Comparison of ENCODE assay signal across 1 cellular context in genomic region chr5:34007675-34008600, GRCh38.
A peak's percentile ranks its signal among the peaks of the same experiment; 100 is the strongest.
TF ChIP-seq lines count a peak whose summit lies in the region.

Gene AMACR, minus strand, starts transcription at chr5:34008050. Its CDS starts 31 bp downstream, at chr5:34008019.

TF ChIP-seq in HepG2, 621 proteins besides CTCF, POLR2A, EP300 and RAD21 (continued from another document and continues in another):
- peak; percentile 63; the same call in 1 of the 2 replicates for TF ChIP-seq ZNF607 (CRISPR knock-in tag; IDR thresholded peaks at IDR 0.05; ENCODE audit: borderline replicate concordance)
- TF ChIP-seq, protein P1, sequence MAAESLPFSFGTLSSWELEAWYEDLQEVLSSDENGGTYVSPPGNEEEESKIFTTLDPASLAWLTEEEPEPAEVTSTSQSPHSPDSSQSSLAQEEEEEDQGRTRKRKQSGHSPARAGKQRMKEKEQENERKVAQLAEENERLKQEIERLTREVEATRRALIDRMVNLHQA (CRISPR knock-in tag; IDR thresholded peaks at IDR 0.05), result no peak
- no peak for TF ChIP-seq ZNF512B (CRISPR knock-in tag; IDR thresholded peaks at IDR 0.05; ENCODE audit: borderline replicate concordance)
- TF ChIP-seq ZFY (CRISPR knock-in tag; IDR thresholded peaks at IDR 0.05), result peak; percentile 91
- TF ChIP-seq, protein P2, sequence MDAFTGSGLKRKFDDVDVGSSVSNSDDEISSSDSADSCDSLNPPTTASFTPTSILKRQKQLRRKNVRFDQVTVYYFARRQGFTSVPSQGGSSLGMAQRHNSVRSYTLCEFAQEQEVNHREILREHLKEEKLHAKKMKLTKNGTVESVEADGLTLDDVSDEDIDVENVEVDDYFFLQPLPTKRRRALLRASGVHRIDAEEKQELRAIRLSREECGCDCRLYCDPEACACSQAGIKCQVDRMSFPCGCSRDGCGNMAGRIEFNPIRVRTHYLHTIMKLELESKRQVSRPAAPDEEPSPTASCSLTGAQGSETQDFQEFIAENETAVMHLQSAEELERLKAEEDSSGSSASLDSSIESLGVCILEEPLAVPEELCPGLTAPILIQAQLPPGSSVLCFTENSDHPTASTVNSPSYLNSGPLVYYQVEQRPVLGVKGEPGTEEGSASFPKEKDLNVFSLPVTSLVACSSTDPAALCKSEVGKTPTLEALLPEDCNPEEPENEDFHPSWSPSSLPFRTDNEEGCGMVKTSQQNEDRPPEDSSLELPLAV (CRISPR knock-in tag; conservative IDR thresholded peaks at IDR 0.05; ENCODE audit: low read depth), result no peak
- TF ChIP-seq NONO (IDR thresholded peaks at IDR 0.05), result no peak
- peak; percentile 83; the same call in 1 of the 2 replicates for TF ChIP-seq NONO (CRISPR knock-in tag; conservative IDR thresholded peaks at IDR 0.05)
- TF ChIP-seq SP4 (CRISPR knock-in tag; IDR thresholded peaks at IDR 0.05), result no peak
- TF ChIP-seq ZNF556 (CRISPR knock-in tag; IDR thresholded peaks at IDR 0.05; ENCODE audit: borderline replicate concordance), result peak; percentile 66; the same call in 1 of the 2 replicates
- TF ChIP-seq NFIB (CRISPR knock-in tag; IDR thresholded peaks at IDR 0.05; ENCODE audit: borderline replicate concordance), result no peak
- no peak for TF ChIP-seq SP1 (IDR thresholded peaks at IDR 0.05)
- no peak; the same call in 1 of the 2 replicates for TF ChIP-seq SP1 (CRISPR knock-in tag; IDR thresholded peaks at IDR 0.05)
- TF ChIP-seq DNMT1 (CRISPR knock-in tag; IDR thresholded peaks at IDR 0.05), result no peak
- TF ChIP-seq SETDB1 (CRISPR knock-in tag; IDR thresholded peaks at IDR 0.05; ENCODE audit: borderline replicate concordance), result no peak
- peak; percentile 87 for TF ChIP-seq KLF11 (CRISPR knock-in tag; IDR thresholded peaks at IDR 0.05)
- no peak for TF ChIP-seq BCLAF1 (IDR thresholded peaks at IDR 0.05)
- no peak for TF ChIP-seq TIGD3 (CRISPR knock-in tag; IDR thresholded peaks at IDR 0.05; ENCODE audit: borderline replicate concordance)
- TF ChIP-seq ZFP36L1 (CRISPR knock-in tag; IDR thresholded peaks at IDR 0.05), result peak; percentile 89
- TF ChIP-seq TEAD2 (CRISPR knock-in tag; IDR thresholded peaks at IDR 0.05), result no peak
- TF ChIP-seq ZNF629 (CRISPR knock-in tag; conservative IDR thresholded peaks at IDR 0.05), result peak; percentile 32; the same call in 1 of the 2 replicates
- TF ChIP-seq ZBTB21 (CRISPR knock-in tag; IDR thresholded peaks at IDR 0.05), result no peak
- TF ChIP-seq, protein P3, sequence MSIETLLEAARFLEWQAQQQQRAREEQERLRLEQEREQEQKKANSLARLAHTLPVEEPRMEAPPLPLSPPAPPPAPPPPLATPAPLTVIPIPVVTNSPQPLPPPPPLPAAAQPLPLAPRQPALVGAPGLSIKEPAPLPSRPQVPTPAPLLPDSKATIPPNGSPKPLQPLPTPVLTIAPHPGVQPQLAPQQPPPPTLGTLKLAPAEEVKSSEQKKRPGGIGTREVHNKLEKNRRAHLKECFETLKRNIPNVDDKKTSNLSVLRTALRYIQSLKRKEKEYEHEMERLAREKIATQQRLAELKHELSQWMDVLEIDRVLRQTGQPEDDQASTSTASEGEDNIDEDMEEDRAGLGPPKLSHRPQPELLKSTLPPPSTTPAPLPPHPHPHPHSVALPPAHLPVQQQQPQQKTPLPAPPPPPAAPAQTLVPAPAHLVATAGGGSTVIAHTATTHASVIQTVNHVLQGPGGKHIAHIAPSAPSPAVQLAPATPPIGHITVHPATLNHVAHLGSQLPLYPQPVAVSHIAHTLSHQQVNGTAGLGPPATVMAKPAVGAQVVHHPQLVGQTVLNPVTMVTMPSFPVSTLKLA (IDR thresholded peaks at IDR 0.05), result no peak
- peak; percentile 32; the same call in 1 of the 2 replicates for TF ChIP-seq NFKBIZ (CRISPR knock-in tag; IDR thresholded peaks at IDR 0.05)
- peak; percentile 64; the same call in 1 of the 2 replicates for TF ChIP-seq GFI1 (CRISPR knock-in tag; IDR thresholded peaks at IDR 0.05; ENCODE audit: borderline replicate concordance)
- TF ChIP-seq, protein P4, sequence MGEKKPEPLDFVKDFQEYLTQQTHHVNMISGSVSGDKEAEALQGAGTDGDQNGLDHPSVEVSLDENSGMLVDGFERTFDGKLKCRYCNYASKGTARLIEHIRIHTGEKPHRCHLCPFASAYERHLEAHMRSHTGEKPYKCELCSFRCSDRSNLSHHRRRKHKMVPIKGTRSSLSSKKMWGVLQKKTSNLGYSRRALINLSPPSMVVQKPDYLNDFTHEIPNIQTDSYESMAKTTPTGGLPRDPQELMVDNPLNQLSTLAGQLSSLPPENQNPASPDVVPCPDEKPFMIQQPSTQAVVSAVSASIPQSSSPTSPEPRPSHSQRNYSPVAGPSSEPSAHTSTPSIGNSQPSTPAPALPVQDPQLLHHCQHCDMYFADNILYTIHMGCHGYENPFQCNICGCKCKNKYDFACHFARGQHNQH (CRISPR knock-in tag; IDR thresholded peaks at IDR 0.05), result peak; percentile 82
- TF ChIP-seq, protein P5, sequence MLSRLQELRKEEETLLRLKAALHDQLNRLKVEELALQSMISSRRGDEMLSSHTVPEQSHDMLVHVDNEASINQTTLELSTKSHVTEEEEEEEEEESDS (CRISPR knock-in tag; IDR thresholded peaks at IDR 0.05; ENCODE audit: borderline replicate concordance), result no peak
- peak; percentile 92 for TF ChIP-seq HNF4A (CRISPR knock-in tag; IDR thresholded peaks at IDR 0.05)
- TF ChIP-seq, protein P6, sequence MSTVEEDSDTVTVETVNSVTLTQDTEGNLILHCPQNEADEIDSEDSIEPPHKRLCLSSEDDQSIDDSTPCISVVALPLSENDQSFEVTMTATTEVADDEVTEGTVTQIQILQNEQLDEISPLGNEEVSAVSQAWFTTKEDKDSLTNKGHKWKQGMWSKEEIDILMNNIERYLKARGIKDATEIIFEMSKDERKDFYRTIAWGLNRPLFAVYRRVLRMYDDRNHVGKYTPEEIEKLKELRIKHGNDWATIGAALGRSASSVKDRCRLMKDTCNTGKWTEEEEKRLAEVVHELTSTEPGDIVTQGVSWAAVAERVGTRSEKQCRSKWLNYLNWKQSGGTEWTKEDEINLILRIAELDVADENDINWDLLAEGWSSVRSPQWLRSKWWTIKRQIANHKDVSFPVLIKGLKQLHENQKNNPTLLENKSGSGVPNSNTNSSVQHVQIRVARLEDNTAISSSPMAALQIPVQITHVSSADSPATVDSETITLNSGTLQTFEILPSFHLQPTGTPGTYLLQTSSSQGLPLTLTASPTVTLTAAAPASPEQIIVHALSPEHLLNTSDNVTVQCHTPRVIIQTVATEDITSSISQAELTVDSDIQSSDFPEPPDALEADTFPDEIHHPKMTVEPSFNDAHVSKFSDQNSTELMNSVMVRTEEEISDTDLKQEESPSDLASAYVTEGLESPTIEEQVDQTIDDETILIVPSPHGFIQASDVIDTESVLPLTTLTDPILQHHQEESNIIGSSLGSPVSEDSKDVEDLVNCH (CRISPR knock-in tag; IDR thresholded peaks at IDR 0.05), result 0 out of 2 replicates have a peak, but pooled peaks have one; percentile 22
- TF ChIP-seq ZNF34 (CRISPR knock-in tag; IDR thresholded peaks at IDR 0.05; ENCODE audit: borderline replicate concordance), result no peak
- peak; percentile 98 for TF ChIP-seq HNRNPLL (IDR thresholded peaks at IDR 0.05; ENCODE audit: low read depth, low read length, poor library complexity, severe bottlenecking)
- TF ChIP-seq PCBP2 (optimal IDR thresholded peaks at IDR 0.05; ENCODE audit: low read depth, low read length, poor library complexity, severe bottlenecking), result no peak
- TF ChIP-seq, protein P7, sequence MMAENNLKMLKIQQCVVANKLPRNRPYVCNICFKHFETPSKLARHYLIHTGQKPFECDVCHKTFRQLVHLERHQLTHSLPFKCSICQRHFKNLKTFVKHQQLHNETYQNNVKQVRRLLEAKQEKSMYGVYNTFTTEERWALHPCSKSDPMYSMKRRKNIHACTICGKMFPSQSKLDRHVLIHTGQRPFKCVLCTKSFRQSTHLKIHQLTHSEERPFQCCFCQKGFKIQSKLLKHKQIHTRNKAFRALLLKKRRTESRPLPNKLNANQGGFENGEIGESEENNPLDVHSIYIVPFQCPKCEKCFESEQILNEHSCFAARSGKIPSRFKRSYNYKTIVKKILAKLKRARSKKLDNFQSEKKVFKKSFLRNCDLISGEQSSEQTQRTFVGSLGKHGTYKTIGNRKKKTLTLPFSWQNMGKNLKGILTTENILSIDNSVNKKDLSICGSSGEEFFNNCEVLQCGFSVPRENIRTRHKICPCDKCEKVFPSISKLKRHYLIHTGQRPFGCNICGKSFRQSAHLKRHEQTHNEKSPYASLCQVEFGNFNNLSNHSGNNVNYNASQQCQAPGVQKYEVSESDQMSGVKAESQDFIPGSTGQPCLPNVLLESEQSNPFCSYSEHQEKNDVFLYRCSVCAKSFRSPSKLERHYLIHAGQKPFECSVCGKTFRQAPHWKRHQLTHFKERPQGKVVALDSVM (CRISPR knock-in tag; IDR thresholded peaks at IDR 0.05), result no peak
- TF ChIP-seq MAFK (conservative IDR thresholded peaks at IDR 0.05 in 1 of 2, IDR thresholded peaks at IDR 0.05 in 1 of 2; ENCODE audit: low read length in 2 of 2), result no peak
- TF ChIP-seq ZSCAN30 (CRISPR knock-in tag; IDR thresholded peaks at IDR 0.05), result no peak; the same call in 1 of the 2 replicates
- no peak for TF ChIP-seq RNF2 (conservative IDR thresholded peaks at IDR 0.05; ENCODE audit: low read depth)
- peak; percentile 37; the same call in 1 of the 2 replicates for TF ChIP-seq ZFP36L2 (CRISPR knock-in tag; IDR thresholded peaks at IDR 0.05)
- 0 out of 2 replicates have a peak, but pooled peaks have one; percentile 48 for TF ChIP-seq HOMEZ (CRISPR knock-in tag; IDR thresholded peaks at IDR 0.05; ENCODE audit: low read depth)
- TF ChIP-seq, protein P8, sequence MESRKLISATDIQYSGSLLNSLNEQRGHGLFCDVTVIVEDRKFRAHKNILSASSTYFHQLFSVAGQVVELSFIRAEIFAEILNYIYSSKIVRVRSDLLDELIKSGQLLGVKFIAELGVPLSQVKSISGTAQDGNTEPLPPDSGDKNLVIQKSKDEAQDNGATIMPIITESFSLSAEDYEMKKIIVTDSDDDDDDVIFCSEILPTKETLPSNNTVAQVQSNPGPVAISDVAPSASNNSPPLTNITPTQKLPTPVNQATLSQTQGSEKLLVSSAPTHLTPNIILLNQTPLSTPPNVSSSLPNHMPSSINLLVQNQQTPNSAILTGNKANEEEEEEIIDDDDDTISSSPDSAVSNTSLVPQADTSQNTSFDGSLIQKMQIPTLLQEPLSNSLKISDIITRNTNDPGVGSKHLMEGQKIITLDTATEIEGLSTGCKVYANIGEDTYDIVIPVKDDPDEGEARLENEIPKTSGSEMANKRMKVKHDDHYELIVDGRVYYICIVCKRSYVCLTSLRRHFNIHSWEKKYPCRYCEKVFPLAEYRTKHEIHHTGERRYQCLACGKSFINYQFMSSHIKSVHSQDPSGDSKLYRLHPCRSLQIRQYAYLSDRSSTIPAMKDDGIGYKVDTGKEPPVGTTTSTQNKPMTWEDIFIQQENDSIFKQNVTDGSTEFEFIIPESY (CRISPR knock-in tag; IDR thresholded peaks at IDR 0.05), result no peak
